16 cellular contexts compared by ENCODE assay signal in the genomic region with DNA sequence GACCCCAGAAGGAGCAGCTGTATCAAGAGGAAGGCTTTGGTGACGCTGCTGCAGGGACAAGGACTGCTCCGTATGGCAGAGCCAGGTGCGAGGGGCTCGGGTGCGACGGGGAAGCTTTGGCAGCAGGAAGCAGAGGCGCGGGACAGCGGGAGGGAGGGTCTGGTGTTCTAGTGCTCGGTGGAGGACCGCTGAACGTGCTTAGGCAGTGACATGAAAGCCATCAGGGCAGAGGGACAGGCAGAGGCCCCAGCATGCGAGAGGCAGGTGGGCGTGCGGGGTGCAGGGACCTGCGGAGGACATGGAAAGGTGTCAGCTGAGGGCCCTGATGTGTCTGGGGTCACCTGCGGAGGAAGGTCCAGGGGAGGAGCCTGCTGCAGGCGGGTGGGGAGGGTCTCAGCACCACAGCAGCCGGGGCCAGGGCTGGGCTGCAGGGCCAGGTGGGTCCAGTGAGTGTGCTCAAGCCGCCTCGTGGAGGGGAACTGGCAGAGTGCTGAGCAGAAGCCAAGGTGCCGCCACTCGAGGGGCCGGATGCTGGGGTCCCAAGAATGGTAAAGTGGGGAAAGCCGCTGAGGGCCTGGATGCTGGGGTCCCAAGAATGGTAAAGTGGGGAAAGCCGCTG. TPM values are rescaled to one million over a fixed set of nuclear protein-coding genes. Genes with fewer than 3 reads are reported as not detected.
A peak's percentile ranks its signal among the peaks of the same experiment; 100 is the strongest.
DNase-seq lines count a peak whose midpoint lies in the region; ATAC-seq lines count a peak whose summit lies in the region.
"Had no signal": no experiment of that assay in that cellular context is flagged by ENCODE, and none has a peak within 500 bp of the region (broad histone marks: within the 10 kb centered on the region; RNA-seq: fewer than 3 reads in every experiment).

No MANE protein-coding gene starts in this region.

- intact Hi-C loops in left colon (cut with DNase I, micrococcal nuclease), result no loop called here

- H3K4me3 ChIP-seq in SJCRH30, result no peak overlapping the region
- H3K4me3 ChIP-seq: PC-9 had no signal

- H3K27me3 Mint-ChIP-seq in activated T-helper 17 cell treated with anti-CD3 and anti-CD28 coated beads, Interleukin-2, amount 50 U/mL, for 72 hours, result peaks cover 4% of the 10 kb centered on the region
- H3K27me3 Mint-ChIP-seq in stimulated activated memory B cell treated with anti-CD40 and anti-IgM and Interleukin-4, amounts not matched to agents 10 μg/mL and 1 μg/mL and 100 μg/mL, for 72 hours, result peaks cover 76% of the 10 kb centered on the region

- H3K27ac ChIP-seq in SJCRH30, result no peak overlapping the region
- H3K27ac ChIP-seq: foreskin keratinocyte, PC-9 had no signal

- H3K27me3 ChIP-seq in SJCRH30, result no peaks in the 10 kb centered on the region

- no peak for ATAC-seq in activated T-helper 17 cell treated with anti-CD3 and anti-CD28 coated beads, Interleukin-2, amount 50 U/mL, for 72 hours (replicated peaks)
- ATAC-seq in left colon (no peak), GM18519 (IDR thresholded peaks at IDR 0.05; ENCODE audit: low FRiP score, unreplicated experiment) (no peak)
- no peak for ATAC-seq in stimulated activated memory B cell treated with anti-CD40 and anti-IgM and Interleukin-4, amounts not matched to agents 10 μg/mL and 1 μg/mL and 100 μg/mL, for 72 hours
- ATAC-seq: foreskin keratinocyte had no signal

- DNase-seq in activated gamma-delta T cell treated with Interleukin-2 at 50 U/mL for 16 hours, result peak; percentile 3
- DNase-seq in activated gamma-delta T cell (lab: John Stamatoyannopoulos, UW), result no peak
- peak; percentile 8 to 25 for DNase-seq in left colon
- DNase-seq in SJCRH30, result no peak
- no peak for DNase-seq in NOMO-1 treated with DMSO at 0.1 percent for 48 hours (lab: John Stamatoyannopoulos, UW; ENCODE audit: unreplicated experiment)
- DNase-seq: ACHN; activated CD8-positive, alpha-beta memory T cell treated with anti-CD3 and anti-CD28 coated beads, Interleukin-2, amount 50 U/mL, for 48 hours; foreskin keratinocyte; mesenchymal stem cell; MV-4-11; NCI-H2029 treated with DMSO at 0.1 percent for 48 hours; PC-9 had no signal

- no peaks in the 10 kb centered on the region for H3K36me3 Mint-ChIP-seq in activated T-helper 17 cell treated with anti-CD3 and anti-CD28 coated beads, Interleukin-2, amount 50 U/mL, for 72 hours (ENCODE audit: low read depth)
- H3K36me3 Mint-ChIP-seq in stimulated activated memory B cell treated with anti-CD40 and anti-IgM and Interleukin-4, amounts not matched to agents 10 μg/mL and 1 μg/mL and 100 μg/mL, for 72 hours, result peaks cover 7% of the 10 kb centered on the region
- H3K36me3 Mint-ChIP-seq: type B pancreatic cell had no signal

- no peaks in the 10 kb centered on the region for H3K4me1 ChIP-seq in SJCRH30
- H3K4me1 ChIP-seq: foreskin keratinocyte had no signal

- no peak overlapping the region for H3K4me3 Mint-ChIP-seq in activated T-helper 17 cell treated with anti-CD3 and anti-CD28 coated beads, Interleukin-2, amount 50 U/mL, for 72 hours
- peak overlapping the region; percentile 36 for H3K4me3 Mint-ChIP-seq in stimulated activated memory B cell treated with anti-CD40 and anti-IgM and Interleukin-4, amounts not matched to agents 10 μg/mL and 1 μg/mL and 100 μg/mL, for 72 hours
- H3K4me3 Mint-ChIP-seq: type B pancreatic cell had no signal

- H3K27ac Mint-ChIP-seq in activated T-helper 17 cell treated with anti-CD3 and anti-CD28 coated beads, Interleukin-2, amount 50 U/mL, for 72 hours, result peak overlapping the region; percentile 80
- H3K27ac Mint-ChIP-seq in stimulated activated memory B cell treated with anti-CD40 and anti-IgM and Interleukin-4, amounts not matched to agents 10 μg/mL and 1 μg/mL and 100 μg/mL, for 72 hours, result no peak overlapping the region
- H3K27ac Mint-ChIP-seq: type B pancreatic cell had no signal

- H3K4me1 Mint-ChIP-seq in activated T-helper 17 cell treated with anti-CD3 and anti-CD28 coated beads, Interleukin-2, amount 50 U/mL, for 72 hours, result no peaks in the 10 kb centered on the region
- H3K4me1 Mint-ChIP-seq in stimulated activated memory B cell treated with anti-CD40 and anti-IgM and Interleukin-4, amounts not matched to agents 10 μg/mL and 1 μg/mL and 100 μg/mL, for 72 hours, result peaks cover 29% of the 10 kb centered on the region

- no peaks in the 10 kb centered on the region for H3K9me3 ChIP-seq in SJCRH30 (replicated peaks)

- no peaks in the 10 kb centered on the region for H3K9me3 Mint-ChIP-seq in activated T-helper 17 cell treated with anti-CD3 and anti-CD28 coated beads, Interleukin-2, amount 50 U/mL, for 72 hours
- H3K9me3 Mint-ChIP-seq in stimulated activated memory B cell treated with anti-CD40 and anti-IgM and Interleukin-4, amounts not matched to agents 10 μg/mL and 1 μg/mL and 100 μg/mL, for 72 hours, result peaks cover 11% of the 10 kb centered on the region
- H3K9me3 Mint-ChIP-seq: type B pancreatic cell had no signal

- H3K36me3 ChIP-seq in SJCRH30, result no peaks in the 10 kb centered on the region

RNA-seq across cellular contexts. Expression of gene SLC9A3, which starts 18.6 kb away (rescaled TPM):
- total RNA-seq in activated T-helper 17 cell treated with anti-CD3 and anti-CD28 coated beads, Interleukin-2, amount 50 U/mL, for 72 hours, result 1 to 10 TPM; 1.6 to 2.2 TPM
- total RNA-seq in left colon, result 100 to 1,000 TPM in 1 of 2 donors, 10 to 100 TPM in 1; 78.1 to 170 TPM
- 2.4 and 2.5 TPM in 2 replicates for total RNA-seq in SJCRH30 (2014; rRNA removed; shearing (Covaris generic))

Comparison
In these comparisons a context has a peak if more than half of its experiments do, and no peak if none do; other contexts are left out.
1. DNase-seq: peak in activated gamma-delta T cell treated with Interleukin-2 at 50 U/mL for 16 hours (single experiment) and left colon (2 of 2); none in activated gamma-delta T cell (single experiment), SJCRH30 (0 of 2) and NOMO-1 treated with DMSO at 0.1 percent for 48 hours (single experiment).
2. RNA of gene SLC9A3, which starts 18.6 kb away (total RNA-seq): 78.1 to 170 TPM in left colon; 2.4 to 2.5 TPM in SJCRH30 and 1.6 to 2.2 TPM in activated T-helper 17 cell treated with anti-CD3 and anti-CD28 coated beads, Interleukin-2, amount 50 U/mL, for 72 hours; every median in the first group is over 10 times any median in the second.